Comparison of ENCODE assay signal across 8 cellular contexts in the genomic region with DNA sequence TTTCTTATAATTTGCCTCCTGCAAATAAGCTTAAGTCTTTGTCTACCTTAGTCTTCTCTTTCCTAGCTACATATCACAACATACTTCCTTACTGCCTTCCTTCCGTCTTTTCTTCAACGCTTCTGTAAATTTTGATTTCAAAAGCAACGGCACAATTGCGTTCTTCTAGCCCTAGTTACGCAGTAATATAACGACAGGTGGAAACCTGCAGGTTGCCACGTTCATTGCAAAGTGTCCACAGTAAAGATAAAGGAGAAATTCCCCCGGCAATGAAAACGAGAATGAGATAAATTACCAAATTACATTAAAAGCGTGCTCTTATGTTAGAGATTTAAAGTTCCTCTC. TPM values are rescaled to one million over a fixed set of nuclear protein-coding genes. Genes with fewer than 3 reads are reported as not detected.
DNase-seq lines count a peak whose midpoint lies in the region; ATAC-seq and TF ChIP-seq lines count a peak whose summit lies in the region.

No MANE protein-coding gene starts in this region.

- H3K9me3 ChIP-seq in Panc1 (ENCODE audit: control insufficient read depth, insufficient read depth, low read depth, low read length) (peaks cover 5% of the 10 kb centered on the region; the same call in 1 of the 2 replicates), osteoblast (ENCODE audit: low read depth, low read length) (peaks cover 3% of the 10 kb centered on the region)

- CTCF ChIA-PET in Panc1 (lab: Charles Lee) = interaction anchor here (0.6 kb wide), 1 partner anchor 13 kb away, joined by 3 read pairs; no protein-coding TSS in a partner anchor

- peaks cover 11% of the 10 kb centered on the region; the same call in 1 of the 2 replicates for H3K4me1 ChIP-seq in Panc1 (ENCODE audit: control insufficient read depth, insufficient read depth, low read length)
- peaks cover 16% of the 10 kb centered on the region for H3K4me1 ChIP-seq in osteoblast (ENCODE audit: insufficient read depth, low read length)

- in situ Hi-C loops in Panc1 (cut with HindIII; ENCODE audit: low pct_unique_long_range_greater_than_20kb, low sequenced_read_pairs) = no loop called here

- H3K36me3 ChIP-seq in Panc1 (ENCODE audit: control insufficient read depth, insufficient read depth, low read length) = peaks cover 27% of the 10 kb centered on the region
- H3K36me3 ChIP-seq in osteoblast (ENCODE audit: insufficient read depth, low read length) = peaks cover 19% of the 10 kb centered on the region

- peak overlapping the region; percentile 98 for H3K27ac ChIP-seq in Panc1 (ENCODE audit: low read length)
- peak overlapping the region; percentile 98 for H3K27ac ChIP-seq in osteoblast (ENCODE audit: low read depth, low read length)

- POLR2A ChIA-PET in Panc1 (lab: Charles Lee) = interaction anchor here (0.7 kb wide), 1 partner anchor 623 kb away, joined by 7 read pairs; no protein-coding TSS in a partner anchor

- TSS peak; percentile 88 for BruUV-seq in Panc1 (replicated peaks; lab: Mats Ljungman, UMichigan)

- peak overlapping the region; percentile 92 for H3K4me2 ChIP-seq in osteoblast (ENCODE audit: insufficient read depth, low read length)

- peak overlapping the region; percentile 89 for H2AFZ ChIP-seq in osteoblast (ENCODE audit: low read length)

- H3K79me2 ChIP-seq in osteoblast (ENCODE audit: insufficient read depth, low read length) = peaks cover 43% of the 10 kb centered on the region

- TF ChIP-seq CTCF in Panc1 (IDR thresholded peaks at IDR 0.05) (no peak), epithelial cell of esophagus (IDR thresholded peaks at IDR 0.05; ENCODE audit: insufficient read depth, low read depth, low read length, missing control alignments) (no peak), osteoblast (IDR thresholded peaks at IDR 0.05; ENCODE audit: extremely low read depth, low read depth, low read length) (no peak)

- H4K20me1 ChIP-seq in osteoblast (ENCODE audit: insufficient read depth, low read length) = peaks cover 9% of the 10 kb centered on the region

- intact Hi-C loops in Panc1 (cut with micrococcal nuclease; ENCODE audit: unreplicated experiment) = no loop called here

- ATAC-seq in HG02798 (IDR thresholded peaks at IDR 0.05; ENCODE audit: poor library complexity, unreplicated experiment) (peak; percentile 11), Panc1 (peak; percentile 12; the same call in 1 of the 2 replicates), HG03097 (IDR thresholded peaks at IDR 0.05; ENCODE audit: low FRiP score, unreplicated experiment) (no peak)

- H3K27me3 ChIP-seq in Panc1 (ENCODE audit: control insufficient read depth, insufficient read depth, low read length) (no peaks in the 10 kb centered on the region), osteoblast (ENCODE audit: insufficient read depth, low read length) (no peaks in the 10 kb centered on the region)

- H3K4me3 ChIP-seq in Panc1 (ENCODE audit: low read depth in 2 of 2, low read length in 2 of 2) = peak overlapping the region; percentile 67 to 93
- H3K4me3 ChIP-seq in epithelial cell of esophagus (ENCODE audit: low read length) = peak overlapping the region; percentile 94
- peak overlapping the region; percentile 99 for H3K4me3 ChIP-seq in osteoblast (ENCODE audit: insufficient read depth, low read length)

- DNase-seq in NCI-H1694 treated with DMSO at 0.1 percent for 48 hours (lab: John Stamatoyannopoulos, UW) (peak; percentile 41), NCI-H1694 (lab: John Stamatoyannopoulos, UW) (no peak), Panc1 (ENCODE audit: low read depth, low spot score) (no peak), epithelial cell of esophagus (ENCODE audit: low read depth) (no peak), osteoblast (ENCODE audit: insufficient read length, low spot score, missing footprints) (peak; percentile 49), COLO829 (ENCODE audit: low spot score) (no peak)

RNA-seq across cellular contexts. Expression of a gene that starts 0.5 kb away (rescaled TPM):
- total RNA-seq in Panc1 (2021; ENCODE audit: unreplicated experiment) (83.9 TPM), osteoblast (64.1 and 67.8 TPM in 2 replicates)
- polyA plus RNA-seq in Panc1 (2012; ENCODE audit: insufficient read length) = 101 TPM

Comparison
In these comparisons a context has a peak if more than half of its experiments do, and no peak if none do; other contexts are left out.
1. DNase-seq: peak in NCI-H1694 treated with DMSO at 0.1 percent for 48 hours (single experiment) and osteoblast (single experiment); none in NCI-H1694 (single experiment), Panc1 (single experiment), epithelial cell of esophagus (single experiment) and COLO829 (single experiment).
2. Peak in every context shown above with its lines, with median percentiles within 50 percentile points of each other: H3K4me3 ChIP-seq.